In genomic region chr3:99012051-99012450, GRCh38 we compare ENCODE assay signal across 12 cellular contexts.
DNase-seq lines count a peak whose midpoint lies in the region; ATAC-seq, FAIRE-seq and TF ChIP-seq lines count a peak whose summit lies in the region.
"Had no signal": no experiment of that assay in that cellular context is flagged by ENCODE, and none has a peak within 500 bp of the region (broad histone marks: within the 10 kb centered on the region; RNA-seq: fewer than 3 reads in every experiment).

No MANE protein-coding gene starts in this region.

- POLR2A ChIA-PET in A673 (lab: Charles Lee; ENCODE audit: low non-redundant PET) = no interaction called here

- intact Hi-C loops in A673 (cut with micrococcal nuclease; ENCODE audit: unreplicated experiment) = no loop called here
- intact Hi-C loops in activated CD4-positive, alpha-beta T cell treated with anti-CD3 and anti-CD28 coated beads, Interleukin-2, amount 10 ng/mL, durations not matched to agents 24 days and 14 days (cut with micrococcal nuclease) = no loop called here

- BruUV-seq in A673 (replicated peaks; lab: Mats Ljungman, UMichigan) = no TSS peak

- no peak overlapping the region for H3K4me3 Mint-ChIP-seq in activated CD4-positive, alpha-beta T cell treated with anti-CD3 and anti-CD28 coated beads, Interleukin-2, amount 10 ng/mL, durations not matched to agents 24 days and 14 days

- ATAC-seq in GM21619 (IDR thresholded peaks at IDR 0.05; ENCODE audit: unreplicated experiment) = peak; percentile 90
- ATAC-seq in HG03457 (IDR thresholded peaks at IDR 0.05; ENCODE audit: unreplicated experiment) = peak; percentile 81
- ATAC-seq in omental fat pad (ENCODE audit: low FRiP score) = no peak
- ATAC-seq: activated naive CD4-positive, alpha-beta T cell treated with anti-CD3 and anti-CD28 coated beads, Interleukin-2, amount 50 U/mL, for 72 hours had no signal

- no peak overlapping the region for H3K27ac ChIP-seq in A673 (ENCODE audit: low read depth, low read length, poor library complexity, severe bottlenecking)
- H3K27ac ChIP-seq: skin epidermis, upper lobe of left lung had no signal

- no peaks in the 10 kb centered on the region for H3K9me3 ChIP-seq in A673 (ENCODE audit: low read depth, low read length, poor library complexity, severe bottlenecking)
- H3K9me3 ChIP-seq: upper lobe of left lung had no signal

- H3K4me1 ChIP-seq in A673 (ENCODE audit: insufficient read depth, low read length, poor library complexity, severe bottlenecking) = peaks cover under 1% of the 10 kb centered on the region
- H3K4me1 ChIP-seq: upper lobe of left lung had no signal

- H3K9me3 Mint-ChIP-seq in activated CD4-positive, alpha-beta T cell treated with anti-CD3 and anti-CD28 coated beads, Interleukin-2, amount 10 ng/mL, durations not matched to agents 24 days and 14 days = no peaks in the 10 kb centered on the region
- H3K9me3 Mint-ChIP-seq: activated naive CD4-positive, alpha-beta T cell treated with anti-CD3 and anti-CD28 coated beads, Interleukin-2, amount 50 U/mL, for 72 hours had no signal

- DNase-seq in GM18507 (ENCODE audit: extremely low spot score, insufficient read length, low read depth) = no peak
- peak; percentile 96 for DNase-seq in kidney epithelial cell (ENCODE audit: low read depth)
- DNase-seq in A673 (ENCODE audit: low spot score) = no peak
- no peak for DNase-seq in NCI-H187 (lab: John Stamatoyannopoulos, UW)
- DNase-seq in activated CD4-positive, alpha-beta T cell treated with anti-CD3 and anti-CD28 coated beads, Interleukin-2, amount 10 ng/mL, durations not matched to agents 24 days and 14 days = no peak
- DNase-seq in omental fat pad (ENCODE audit: low spot score) = no peak
- DNase-seq: T-helper 1 cell, upper lobe of left lung had no signal

- H3K4me3 ChIP-seq in kidney epithelial cell (ENCODE audit: low read depth, low read length) = no peak overlapping the region
- no peak overlapping the region for H3K4me3 ChIP-seq in A673 (ENCODE audit: low read depth, low read length, poor library complexity, severe bottlenecking)
- H3K4me3 ChIP-seq: skin epidermis, upper lobe of left lung had no signal

- no peaks in the 10 kb centered on the region for H3K27me3 Mint-ChIP-seq in activated CD4-positive, alpha-beta T cell treated with anti-CD3 and anti-CD28 coated beads, Interleukin-2, amount 10 ng/mL, durations not matched to agents 24 days and 14 days

- FAIRE-seq in GM18507 (lab: Jason Lieb, UNC) = peak; percentile 42

- H3K4me1 Mint-ChIP-seq in activated CD4-positive, alpha-beta T cell treated with anti-CD3 and anti-CD28 coated beads, Interleukin-2, amount 10 ng/mL, durations not matched to agents 24 days and 14 days = no peaks in the 10 kb centered on the region

- CTCF ChIA-PET in A673 (lab: Charles Lee) = no interaction called here

- TF ChIP-seq CTCF in kidney epithelial cell (IDR thresholded peaks at IDR 0.05; ENCODE audit: insufficient read depth, low read length, poor library complexity, severe bottlenecking) = no peak
- TF ChIP-seq CTCF in A673 (conservative IDR thresholded peaks at IDR 0.05; ENCODE audit: low read depth, low read length) = no peak
- no peak for TF ChIP-seq CTCF in omental fat pad (IDR thresholded peaks at IDR 0.05)

- H3K27ac Mint-ChIP-seq in activated CD4-positive, alpha-beta T cell treated with anti-CD3 and anti-CD28 coated beads, Interleukin-2, amount 10 ng/mL, durations not matched to agents 24 days and 14 days = no peak overlapping the region
- H3K27ac Mint-ChIP-seq: activated naive CD4-positive, alpha-beta T cell treated with anti-CD3 and anti-CD28 coated beads, Interleukin-2, amount 50 U/mL, for 72 hours had no signal

- H3K27me3 ChIP-seq in kidney epithelial cell (ENCODE audit: control insufficient read depth, insufficient read depth, low read length) = no peaks in the 10 kb centered on the region
- H3K27me3 ChIP-seq in A673 (replicated peaks; ENCODE audit: insufficient read depth, low read depth, low read length, poor library complexity) = no peaks in the 10 kb centered on the region
- H3K27me3 ChIP-seq: upper lobe of left lung had no signal

- H3K36me3 Mint-ChIP-seq in activated CD4-positive, alpha-beta T cell treated with anti-CD3 and anti-CD28 coated beads, Interleukin-2, amount 10 ng/mL, durations not matched to agents 24 days and 14 days (ENCODE audit: low read depth) = no peaks in the 10 kb centered on the region
- H3K36me3 Mint-ChIP-seq: activated naive CD4-positive, alpha-beta T cell treated with anti-CD3 and anti-CD28 coated beads, Interleukin-2, amount 50 U/mL, for 72 hours had no signal

- H3K36me3 ChIP-seq in kidney epithelial cell (ENCODE audit: control insufficient read depth, insufficient read depth, low read length) (no peaks in the 10 kb centered on the region), A673 (ENCODE audit: insufficient read depth, low read length, poor library complexity, severe bottlenecking) (no peaks in the 10 kb centered on the region)
- H3K36me3 ChIP-seq: upper lobe of left lung had no signal
